In genomic region chr5:93294184-93294583, GRCh38 we compare ENCODE assay signal across 20 cellular contexts.
DNase-seq lines count a peak whose midpoint lies in the region; ATAC-seq and TF ChIP-seq lines count a peak whose summit lies in the region.
"Had no signal": no experiment of that assay in that cellular context is flagged by ENCODE, and none has a peak within 500 bp of the region (broad histone marks: within the 10 kb centered on the region; RNA-seq: fewer than 3 reads in every experiment).

No MANE protein-coding gene starts in this region.

- no peaks in the 10 kb centered on the region for H3K36me3 ChIP-seq in osteoblast (ENCODE audit: insufficient read depth, low read length)
- H3K36me3 ChIP-seq in MG63: no peaks in the 10 kb centered on the region
- H3K36me3 ChIP-seq: esophagus squamous epithelium, left lung, right atrium auricular region, SJCRH30 had no signal

- H3K9me3 ChIP-seq in osteoblast (ENCODE audit: low read depth, low read length) (no peaks in the 10 kb centered on the region), MG63 (no peaks in the 10 kb centered on the region)
- H3K9me3 ChIP-seq: esophagus squamous epithelium, left lung, mucosa of descending colon, right atrium auricular region had no signal

- H2AFZ ChIP-seq in osteoblast (ENCODE audit: low read length): no peak overlapping the region

- H3K79me2 ChIP-seq in osteoblast (ENCODE audit: insufficient read depth, low read length): no peaks in the 10 kb centered on the region

- no peaks in the 10 kb centered on the region for H3K27me3 ChIP-seq in osteoblast (ENCODE audit: insufficient read depth, low read length)
- no peaks in the 10 kb centered on the region for H3K27me3 ChIP-seq in MG63
- H3K27me3 ChIP-seq: esophagus squamous epithelium, left lung, right atrium auricular region, SJCRH30 had no signal

- peaks cover 12% of the 10 kb centered on the region for H3K4me1 ChIP-seq in osteoblast (ENCODE audit: insufficient read depth, low read length)
- H3K4me1 ChIP-seq: esophagus squamous epithelium, left lung, right atrium auricular region, SJCRH30 had no signal

- peak overlapping the region; percentile 11 for H3K4me2 ChIP-seq in osteoblast (ENCODE audit: insufficient read depth, low read length)

- H4K20me1 ChIP-seq in osteoblast (ENCODE audit: insufficient read depth, low read length): no peaks in the 10 kb centered on the region

- H3K4me3 ChIP-seq in osteoblast (ENCODE audit: insufficient read depth, low read length) (no peak overlapping the region), MG63 (no peak overlapping the region)
- H3K4me3 ChIP-seq: esophagus squamous epithelium, left lung, mucosa of descending colon, right atrium auricular region, SJCRH30 had no signal

- DNase-seq in GM04503 (ENCODE audit: low read depth): peak; percentile 49
- peak; percentile 24 for DNase-seq in NCI-H69 (lab: John Stamatoyannopoulos, UW)
- DNase-seq in dedifferentiated amniotic fluid mesenchymal stem cell (ENCODE audit: extremely low spot score): peak; percentile 73
- no peak for DNase-seq in osteoblast (ENCODE audit: insufficient read length, low spot score, missing footprints)
- DNase-seq in MG63: no peak
- no peak for DNase-seq in SIG-M5 treated with dmso at 0.1 percent for 504 hours (lab: John Stamatoyannopoulos, UW; ENCODE audit: unreplicated experiment)
- no peak for DNase-seq in iPS-NIHi7 (ENCODE audit: extremely low spot score)
- DNase-seq: activated effector memory CD4-positive, alpha-beta T cell treated with anti-CD3 and anti-CD28 coated beads, Interleukin-2, amount 50 U/mL, for 16 hours; dermis blood vessel endothelial cell; DMS53; esophagus squamous epithelium; left lung; MM.1S; mucosa of descending colon; NCI-H446; SJCRH30; stimulated activated naive CD4-positive, alpha-beta T cell treated with Interleukin-2 at 50 U/mL for 16 hours had no signal

- ATAC-seq in HG02973 (IDR thresholded peaks at IDR 0.05; ENCODE audit: unreplicated experiment): no peak
- ATAC-seq: left lung, mucosa of descending colon had no signal

- no peak for TF ChIP-seq CTCF in osteoblast (IDR thresholded peaks at IDR 0.05; ENCODE audit: extremely low read depth, low read depth, low read length)

- no peak overlapping the region for H3K27ac ChIP-seq in osteoblast (ENCODE audit: low read depth, low read length)
- H3K27ac ChIP-seq: C4-2B, esophagus squamous epithelium, left lung, right atrium auricular region, SJCRH30 had no signal

Comparison
In these comparisons a context has a peak if more than half of its experiments do, and no peak if none do; other contexts are left out.
1. DNase-seq: peak in GM04503 (single experiment), NCI-H69 (single experiment) and dedifferentiated amniotic fluid mesenchymal stem cell (single experiment); none in osteoblast (single experiment), MG63 (single experiment), SIG-M5 treated with dmso at 0.1 percent for 504 hours (single experiment) and iPS-NIHi7 (single experiment).